18 cellular contexts compared by ENCODE assay signal in the genomic region with DNA sequence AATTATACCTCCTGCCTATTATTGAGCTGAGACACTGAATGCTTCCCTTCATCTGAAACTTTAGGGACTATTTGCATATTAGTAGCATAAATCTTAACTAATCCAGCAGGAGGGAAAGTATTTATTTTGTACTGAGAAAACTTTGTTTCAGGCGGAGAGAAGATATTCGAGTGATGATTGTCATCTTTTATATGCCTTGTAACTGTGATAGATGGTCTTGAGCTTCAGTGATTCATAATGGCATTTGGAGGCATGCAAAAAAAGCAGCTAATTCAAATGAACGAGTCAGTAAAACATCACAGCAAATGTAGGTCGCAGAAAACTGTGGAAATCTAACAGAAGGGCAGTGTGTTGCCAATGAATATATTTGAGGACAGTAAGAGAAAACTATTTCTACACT.
"Had no signal": no experiment of that assay in that cellular context is flagged by ENCODE, and none has a peak within 500 bp of the region (broad histone marks: within the 10 kb centered on the region; RNA-seq: fewer than 3 reads in every experiment).

No MANE protein-coding gene starts in this region.

- H3K27me3 ChIP-seq: breast epithelium, left lung, suprapubic skin, transverse colon, vagina had no signal

- H3K27me3 Mint-ChIP-seq: activated CD4-positive, alpha-beta T cell treated with anti-CD3 and anti-CD28 coated beads, Interleukin-2, amount 10 ng/mL, durations not matched to agents 24 days and 14 days; activated CD8-positive, alpha-beta T cell treated with anti-CD3 and anti-CD28 coated beads for 36 hours; activated T-helper 17 cell treated with anti-CD3 and anti-CD28 coated beads, Interleukin-2, amount 50 U/mL, for 72 hours had no signal

- H3K4me3 Mint-ChIP-seq: activated CD4-positive, alpha-beta T cell treated with anti-CD3 and anti-CD28 coated beads, Interleukin-2, amount 10 ng/mL, durations not matched to agents 24 days and 14 days; activated CD8-positive, alpha-beta T cell treated with anti-CD3 and anti-CD28 coated beads for 36 hours; activated T-helper 17 cell treated with anti-CD3 and anti-CD28 coated beads, Interleukin-2, amount 50 U/mL, for 72 hours; nephron had no signal

- H3K4me1 Mint-ChIP-seq: activated T-helper 17 cell treated with anti-CD3 and anti-CD28 coated beads, Interleukin-2, amount 50 U/mL, for 72 hours had no signal

- H3K36me3 ChIP-seq: breast epithelium, left lung, suprapubic skin, transverse colon, vagina had no signal

- H3K9me3 Mint-ChIP-seq: activated CD8-positive, alpha-beta T cell treated with anti-CD3 and anti-CD28 coated beads for 36 hours had no signal

- H3K4me1 ChIP-seq: breast epithelium, left lung, suprapubic skin, transverse colon, vagina had no signal

- DNase-seq: activated CD4-positive, alpha-beta T cell treated with anti-CD3 and anti-CD28 coated beads, Interleukin-2, amount 10 ng/mL, durations not matched to agents 24 days and 14 days; activated CD8-positive, alpha-beta T cell treated with anti-CD3 and anti-CD28 coated beads for 36 hours; activated naive CD4-positive, alpha-beta T cell treated with Interleukin-2 at 50 U/mL for 16 hours; activated T-cell treated with anti-CD3 and anti-CD28 coated beads, Interleukin-2, amount 50 U/mL, for 1 hour; foreskin melanocyte; head of caudate nucleus; left lung; mammary epithelial cell; midbrain; nucleus accumbens; stimulated activated naive CD8-positive, alpha-beta T cell treated with anti-CD3 and anti-CD28 coated beads, Interleukin-15, Interleukin-2, amounts not matched to agents 100 U/mL and 50 U/mL, for 24 hours; transverse colon had no signal

- H3K27ac Mint-ChIP-seq: activated CD4-positive, alpha-beta T cell treated with anti-CD3 and anti-CD28 coated beads, Interleukin-2, amount 10 ng/mL, durations not matched to agents 24 days and 14 days; activated CD8-positive, alpha-beta T cell treated with anti-CD3 and anti-CD28 coated beads for 36 hours; activated T-helper 17 cell treated with anti-CD3 and anti-CD28 coated beads, Interleukin-2, amount 50 U/mL, for 72 hours had no signal

- H3K9me3 ChIP-seq: breast epithelium, suprapubic skin, transverse colon, vagina had no signal

- H3K4me3 ChIP-seq: breast epithelium, coronary artery, left lung, suprapubic skin, transverse colon, vagina had no signal

- H3K27ac ChIP-seq: breast epithelium, coronary artery, left lung, suprapubic skin, transverse colon, vagina had no signal

- ATAC-seq: activated CD8-positive, alpha-beta T cell treated with anti-CD3 and anti-CD28 coated beads for 36 hours; activated T-helper 17 cell treated with anti-CD3 and anti-CD28 coated beads, Interleukin-2, amount 50 U/mL, for 72 hours; left lung; stimulated activated naive CD8-positive, alpha-beta T cell treated with anti-CD3 and anti-CD28 coated beads, Interleukin-15, Interleukin-2, amounts not matched to agents 100 U/mL and 50 U/mL, for 24 hours had no signal
